ENCODE assay signal across 9 cellular contexts in genomic region chr14:101927859-101928258, GRCh38. TPM values are rescaled to one million over a fixed set of nuclear protein-coding genes. Genes with fewer than 3 reads are reported as not detected.
DNase-seq lines count a peak whose midpoint lies in the region; ATAC-seq and TF ChIP-seq lines count a peak whose summit lies in the region.
"Had no signal": no experiment of that assay in that cellular context is flagged by ENCODE, and none has a peak within 500 bp of the region (broad histone marks: within the 10 kb centered on the region; RNA-seq: fewer than 3 reads in every experiment).

No MANE protein-coding gene starts in this region.

- TF ChIP-seq CTCF in omental fat pad (IDR thresholded peaks at IDR 0.05), result no peak

- ATAC-seq in esophagus mucosa (peak; percentile 39), omental fat pad (ENCODE audit: low FRiP score) (peak; percentile 91)

- DNase-seq in AG20443 (ENCODE audit: low spot score), result peak; percentile 97
- DNase-seq in NOMO-1 (lab: John Stamatoyannopoulos, UW; ENCODE audit: unreplicated experiment in 2 of 2), result peak; percentile 67 to 74
- peak; percentile 79 for DNase-seq in omental fat pad (ENCODE audit: low spot score)
- DNase-seq in NCI-H187 (lab: John Stamatoyannopoulos, UW), result no peak
- no peak for DNase-seq in T-helper 2 cell
- DNase-seq in NCI-H524 (lab: John Stamatoyannopoulos, UW), result no peak
- no peak for DNase-seq in NCI-H446 treated with DMSO at 0.1 percent for 48 hours (lab: John Stamatoyannopoulos, UW)
- DNase-seq: activated B cell treated with CpG ODN at 0.5 μM for 24 hours had no signal

RNA-seq across cellular contexts. Expression of gene DYNC1H1, which starts 36.5 kb away (rescaled TPM):
- total RNA-seq in esophagus mucosa (250 TPM), omental fat pad (100 to 1,000 TPM; 440 to 541 (median 495) TPM)

Comparison
In these comparisons a context has a peak if more than half of its experiments do, and no peak if none do; other contexts are left out.
1. DNase-seq: peak in AG20443 (single experiment), NOMO-1 (2 of 2) and omental fat pad (single experiment); none in NCI-H187 (0 of 2), T-helper 2 cell (0 of 5), NCI-H524 (0 of 2) and NCI-H446 treated with DMSO at 0.1 percent for 48 hours (single experiment).